In genomic region chr22:19571207-19571795, GRCh38 we compare ENCODE assay signal across 29 cellular contexts. TPM values are rescaled to one million over a fixed set of nuclear protein-coding genes. Genes with fewer than 3 reads are reported as not detected.
DNase-seq lines count a peak whose midpoint lies in the region; ATAC-seq and TF ChIP-seq lines count a peak whose summit lies in the region.
"Had no signal": no experiment of that assay in that cellular context is flagged by ENCODE, and none has a peak within 500 bp of the region (broad histone marks: within the 10 kb centered on the region; RNA-seq: fewer than 3 reads in every experiment).

No MANE protein-coding gene starts in this region.

- H3K36me3 ChIP-seq in Loucy (ENCODE audit: insufficient read depth, low read length) (no peaks in the 10 kb centered on the region), gastrocnemius medialis (no peaks in the 10 kb centered on the region)
- H3K36me3 ChIP-seq: stomach had no signal

- H3K9me3 ChIP-seq in Loucy (ENCODE audit: insufficient read depth, low read depth, low read length), result no peaks in the 10 kb centered on the region
- H3K9me3 ChIP-seq in gastrocnemius medialis, result no peaks in the 10 kb centered on the region
- H3K9me3 ChIP-seq: stomach had no signal

- no peak overlapping the region for H3K4me3 ChIP-seq in Loucy (ENCODE audit: low read length, poor library complexity, severe bottlenecking)
- no peak overlapping the region for H3K4me3 ChIP-seq in fibroblast of mammary gland (ENCODE audit: control insufficient read depth, low read depth, low read length)
- no peak overlapping the region for H3K4me3 ChIP-seq in gastrocnemius medialis
- H3K4me3 ChIP-seq: PC-9, stomach had no signal

- no peaks in the 10 kb centered on the region for H4K20me1 ChIP-seq in Loucy (ENCODE audit: insufficient read depth, low read length, poor library complexity, severe bottlenecking)

- H3K9ac ChIP-seq in Loucy (ENCODE audit: low read depth, low read length, poor library complexity, severe bottlenecking), result peak overlapping the region; percentile 4

- intact Hi-C loops in gastrocnemius medialis (cut with DNase I; ENCODE audit: low total_unique reads), result no loop called here

- no peaks in the 10 kb centered on the region for H3K9me2 ChIP-seq in Loucy (replicated peaks; ENCODE audit: low read depth, low read length)

- H3K27ac ChIP-seq in gastrocnemius medialis, result peak overlapping the region; percentile 52 to 71 (median 66)
- H3K27ac ChIP-seq: PC-9 had no signal

- peaks cover 6% of the 10 kb centered on the region; the same call in 1 of the 2 replicates for H3F3A ChIP-seq in Loucy (ENCODE audit: low read depth)

- peaks cover 17% of the 10 kb centered on the region; the same call in 1 of the 2 replicates for H3K79me2 ChIP-seq in Loucy (ENCODE audit: insufficient read depth, low read length)

- ATAC-seq in gastrocnemius medialis (no peak), GM19035 (IDR thresholded peaks at IDR 0.05; ENCODE audit: unreplicated experiment) (no peak)
- ATAC-seq: T-helper 17 cell had no signal

- TF ChIP-seq CTCF in Loucy (conservative IDR thresholded peaks at IDR 0.05; ENCODE audit: low read length) (no peak), fibroblast of mammary gland (conservative IDR thresholded peaks at IDR 0.05; ENCODE audit: control insufficient read depth, insufficient read depth, low read depth, low read length) (no peak), gastrocnemius medialis (IDR thresholded peaks at IDR 0.05 in 4 of 5, conservative IDR thresholded peaks at IDR 0.05 in 1 of 5) (no peak)

- no peak overlapping the region for H3K4me2 ChIP-seq in Loucy (ENCODE audit: low read depth, low read length, poor library complexity, severe bottlenecking)
- H3K4me2 ChIP-seq: PC-9 had no signal

- TF ChIP-seq POLR2A in gastrocnemius medialis (IDR thresholded peaks at IDR 0.05), result no peak

- in situ Hi-C loops in gastrocnemius medialis (cut with MboI; ENCODE audit: low sequenced_read_pairs in 4 of 4), result no loop called here

- H3K27me3 ChIP-seq in Loucy (ENCODE audit: insufficient read depth, low read length, poor library complexity, severe bottlenecking), result no peaks in the 10 kb centered on the region
- no peaks in the 10 kb centered on the region for H3K27me3 ChIP-seq in gastrocnemius medialis

- no peak overlapping the region for H2AFZ ChIP-seq in Loucy (ENCODE audit: low read length)
- H2AFZ ChIP-seq: PC-9 had no signal

- H3K4me1 ChIP-seq in Loucy (ENCODE audit: insufficient read depth, low read length, poor library complexity, severe bottlenecking) (peaks cover 72% of the 10 kb centered on the region), gastrocnemius medialis (peaks cover 4 to 11% of the 10 kb centered on the region in 2 donors)
- H3K4me1 ChIP-seq: stomach had no signal

- DNase-seq in SW480 (ENCODE audit: low spot score) (peak; percentile 21), fibroblast of mammary gland (ENCODE audit: low read depth) (peak; percentile 45), gastrocnemius medialis (no peak), iPS-NIHi7 (ENCODE audit: extremely low spot score) (no peak), germinal center (ENCODE audit: low spot score) (no peak), mucosa of gallbladder (ENCODE audit: low spot score) (no peak)
- DNase-seq: activated CD4-positive, alpha-beta T cell treated with anti-CD3 and anti-CD28 coated beads for 48 hours; activated naive CD8-positive, alpha-beta T cell treated with anti-CD3 and anti-CD28 coated beads for 36 hours; AML-193; DMS79 treated with DMSO at 0.1 percent for 48 hours; HFFc6; hippocampal formation; islet precursor cell; Karpas-422; naive B cell; NCI-H1092; NCI-H1930; NCI-H345; NCI-H82; nucleus accumbens; PC-9; SHP77 treated with DMSO at 0.1 percent for 48 hours; stimulated activated CD4-positive, alpha-beta T cell treated with anti-CD3 and anti-CD28 coated beads, Interleukin-12 subunit alpha, Interleukin-12 subunit beta, amount 100 ng/mL, for 4 hours; stomach; T-helper 17 cell; trophoblast cell had no signal

RNA-seq across cellular contexts. Expression of gene CLDN5, which starts 47.1 kb away (rescaled TPM):
- total RNA-seq in gastrocnemius medialis (100 to 1,000 TPM in 2 of 4 donors, 10 to 100 TPM in 2; 40.4 to 108 (median 89.6) TPM), mucosa of gallbladder (27.5 TPM)
- total RNA-seq: activated naive CD8-positive, alpha-beta T cell treated with anti-CD3 and anti-CD28 coated beads for 36 hours; mammary epithelial cell; PC-9 had no signal

Comparison
In these comparisons a context has a peak if more than half of its experiments do, and no peak if none do; other contexts are left out.
1. DNase-seq: peak in SW480 (single experiment) and fibroblast of mammary gland (single experiment); none in gastrocnemius medialis (0 of 2), iPS-NIHi7 (single experiment), germinal center (single experiment) and mucosa of gallbladder (single experiment).